In the genomic region with DNA sequence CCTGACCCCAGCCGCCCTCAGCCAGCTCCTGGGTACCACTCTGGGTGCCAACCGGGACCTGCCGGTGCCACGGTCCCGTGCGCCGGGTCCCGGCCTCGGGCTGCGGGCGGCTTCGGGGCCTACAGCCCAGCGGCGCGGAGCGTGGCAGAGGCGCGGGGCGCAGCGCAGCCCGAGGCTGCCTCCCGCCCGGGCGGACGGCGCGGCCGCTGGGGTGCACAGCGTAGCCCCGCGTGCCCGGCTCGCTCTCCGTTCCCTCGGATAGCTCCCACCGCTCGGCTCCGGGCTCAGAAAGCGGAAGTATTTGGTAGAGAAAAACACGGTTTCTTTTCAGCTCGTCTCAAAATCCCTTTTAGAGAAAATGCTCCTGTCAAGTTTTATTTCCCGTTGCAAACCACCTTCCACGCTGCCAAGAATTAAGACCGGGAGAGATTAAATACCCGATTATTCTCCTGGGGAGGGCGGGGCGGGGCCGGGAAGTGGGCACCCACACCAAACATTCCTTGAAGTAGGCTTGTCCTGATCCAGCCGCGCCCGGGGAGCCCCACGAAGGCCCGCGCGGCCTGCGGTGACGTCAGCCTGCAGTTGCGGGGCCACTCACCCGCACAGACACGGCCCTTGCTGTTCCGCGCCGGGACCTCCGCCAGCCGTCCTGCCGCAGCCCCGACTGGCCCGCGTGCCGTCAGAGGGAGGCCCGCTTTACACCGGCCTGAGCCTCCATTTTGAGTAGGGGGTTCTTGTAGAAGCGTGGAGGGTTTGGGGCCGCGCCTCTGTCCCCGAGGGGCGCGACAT, we compare ENCODE assay signal across 1 cellular context.
TF ChIP-seq lines count a peak whose summit lies in the region.

No MANE protein-coding gene starts in this region.

TF ChIP-seq in GM12878, 131 proteins besides CTCF, POLR2A, EP300 and RAD21:
- TF ChIP-seq STAT3 (IDR thresholded peaks at IDR 0.05; ENCODE audit: low read depth, low read length) (no peak), SUZ12 (IDR thresholded peaks at IDR 0.05; ENCODE audit: unreplicated experiment) (peak; percentile 59)
